17 cellular contexts compared by ENCODE assay signal in the genomic region with DNA sequence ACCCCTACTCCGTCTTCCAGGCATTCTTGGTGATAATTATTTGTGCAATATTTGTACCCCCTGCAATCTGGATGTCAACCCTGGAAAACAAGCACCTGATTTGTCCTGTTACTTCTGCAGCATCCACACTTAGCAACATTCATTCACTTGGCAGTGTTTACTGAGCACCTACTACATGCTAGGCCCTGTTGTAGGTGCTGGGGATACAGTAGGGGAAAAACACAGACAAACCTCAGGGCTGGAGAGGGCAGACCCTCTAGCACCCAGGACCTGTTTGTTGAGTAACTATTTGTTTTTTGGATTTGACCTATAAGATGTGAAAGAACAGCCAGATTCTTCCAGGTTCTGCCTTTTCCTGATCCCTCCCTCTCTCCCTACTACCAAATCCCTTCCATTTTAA. TPM values are rescaled to one million over a fixed set of nuclear protein-coding genes. Genes with fewer than 3 reads are reported as not detected.
A peak's percentile ranks its signal among the peaks of the same experiment; 100 is the strongest.
DNase-seq lines count a peak whose midpoint lies in the region; ATAC-seq, FAIRE-seq and TF ChIP-seq lines count a peak whose summit lies in the region.
"Had no signal": no experiment of that assay in that cellular context is flagged by ENCODE, and none has a peak within 500 bp of the region (broad histone marks: within the 10 kb centered on the region; RNA-seq: fewer than 3 reads in every experiment).

No MANE protein-coding gene starts in this region.

- H3K4me3 ChIP-seq in HEK293 (ENCODE audit: low read depth, low read length) = no peak overlapping the region
- H3K4me3 ChIP-seq in K562 = no peak overlapping the region
- H3K4me3 ChIP-seq in lower leg skin (ENCODE audit: low read depth, poor library complexity, severe bottlenecking) = no peak overlapping the region
- H3K4me3 ChIP-seq: SJSA1 had no signal

- peaks cover 49% of the 10 kb centered on the region for H3K36me3 Mint-ChIP-seq in nephron progenitor cell (ENCODE audit: low read depth)
- H3K36me3 Mint-ChIP-seq in type B pancreatic cell = peaks cover 26% of the 10 kb centered on the region
- no peaks in the 10 kb centered on the region for H3K36me3 Mint-ChIP-seq in stimulated activated effector memory CD8-positive, alpha-beta T cell treated with anti-CD3 and anti-CD28 coated beads, Interleukin-12 subunit alpha, Interleukin-12 subunit beta, amount 100 ng/mL, for 72 hours

- H3K9me1 ChIP-seq in K562 (ENCODE audit: control insufficient read depth, insufficient read depth, low read length) = peaks cover 9% of the 10 kb centered on the region

- H3K27ac Mint-ChIP-seq in nephron progenitor cell (peak overlapping the region; percentile 48), type B pancreatic cell (peak overlapping the region; percentile 83)
- H3K27ac Mint-ChIP-seq in stimulated activated effector memory CD8-positive, alpha-beta T cell treated with anti-CD3 and anti-CD28 coated beads, Interleukin-12 subunit alpha, Interleukin-12 subunit beta, amount 100 ng/mL, for 72 hours = no peak overlapping the region

- H3K4me1 Mint-ChIP-seq in nephron progenitor cell (peaks cover 33% of the 10 kb centered on the region), type B pancreatic cell (ENCODE audit: unreplicated experiment) (peaks cover 14% of the 10 kb centered on the region)
- H3K4me1 Mint-ChIP-seq in stimulated activated effector memory CD8-positive, alpha-beta T cell treated with anti-CD3 and anti-CD28 coated beads, Interleukin-12 subunit alpha, Interleukin-12 subunit beta, amount 100 ng/mL, for 72 hours = no peaks in the 10 kb centered on the region

- FAIRE-seq in K562 (lab: Jason Lieb, UNC) = no peak

- peaks cover 12% of the 10 kb centered on the region for H3K4me1 ChIP-seq in HEK293 (ENCODE audit: control insufficient read depth, insufficient read depth, low read length)
- peaks cover 20 to 28% of the 10 kb centered on the region in 2 experiments for H3K4me1 ChIP-seq in K562 (replicated peaks in 1 of 2; ENCODE audit: control insufficient read depth in 2 of 2, insufficient read depth in 2 of 2, low read length in 2 of 2)

- DNase-seq in K562 (ENCODE audit: extremely low read depth in 1 of 4, low spot score in 3 of 4) (no peak), nephron progenitor cell (no peak), type B pancreatic cell (ENCODE audit: extremely low spot score, unreplicated experiment) (no peak), lower leg skin (ENCODE audit: low spot score in 2 of 2) (no peak)
- no peak for DNase-seq in stimulated activated effector memory CD8-positive, alpha-beta T cell treated with anti-CD3 and anti-CD28 coated beads, Interleukin-12 subunit alpha, Interleukin-12 subunit beta, amount 100 ng/mL, for 72 hours (ENCODE audit: low spot score in 2 of 2)
- DNase-seq: DND-41, NCI-H1417, NCI-H187, NCI-H2107, NCI-H226, NCI-H524 had no signal

- no peak for TF ChIP-seq RAD21 in K562 (CRISPR knock-in tag; conservative IDR thresholded peaks at IDR 0.05 in 1 of 2, IDR thresholded peaks at IDR 0.05 in 1 of 2)

- H3K9me3 Mint-ChIP-seq in nephron progenitor cell (peaks cover 3% of the 10 kb centered on the region), type B pancreatic cell (no peaks in the 10 kb centered on the region)
- no peaks in the 10 kb centered on the region for H3K9me3 Mint-ChIP-seq in stimulated activated effector memory CD8-positive, alpha-beta T cell treated with anti-CD3 and anti-CD28 coated beads, Interleukin-12 subunit alpha, Interleukin-12 subunit beta, amount 100 ng/mL, for 72 hours
- H3K9me3 Mint-ChIP-seq: CD14-positive monocyte had no signal

- H3K36me3 ChIP-seq in HEK293 (ENCODE audit: control insufficient read depth in 2 of 2, insufficient read depth in 1 of 2, low read length in 2 of 2) (peaks cover 19 to 26% of the 10 kb centered on the region in 2 experiments; a peak in 2 of 3 replicates), K562 (ENCODE audit: control insufficient read depth, insufficient read depth, low read length) (peaks cover 29% of the 10 kb centered on the region; the same call in 2 of the 3 replicates)

- POLR2A ChIA-PET in HEK293 (lab: Yijun Ruan, JAX) = no interaction called here
- POLR2A ChIA-PET in K562 (lab: Yijun Ruan, JAX) = no interaction called here

- in situ Hi-C loops in K562 (cut with MboI) = no loop called here

- 82% methylated on average over 1 of the region's 1 CpG for WGBS in K562 (ENCODE audit: insufficient coverage, low coverage, missing lambda C conversion rate)
- WGBS in lower leg skin, 2 donors = 96 to 100% methylated on average over 1 of the region's 1 CpG

- no peak overlapping the region for H3K27ac ChIP-seq in HEK293 (ENCODE audit: extremely low read depth, low read depth, low read length)
- no peak overlapping the region; the same call in 2 of the 3 replicates for H3K27ac ChIP-seq in K562 (ENCODE audit: extremely low read depth, low read depth, low read length)
- H3K27ac ChIP-seq: KMS-11 had no signal

- no peak overlapping the region for H3K9ac ChIP-seq in K562 (ENCODE audit: insufficient read depth in 1 of 2, low read depth in 2 of 2, low read length in 2 of 2)
- H3K9ac ChIP-seq: KMS-11 had no signal

- H3K9me3 ChIP-seq in HEK293 (ENCODE audit: control insufficient read depth, insufficient read depth, low read depth, low read length) (no peaks in the 10 kb centered on the region), K562 (replicated peaks; ENCODE audit: control insufficient read depth, insufficient read depth, low read depth, low read length) (no peaks in the 10 kb centered on the region)
- H3K9me3 ChIP-seq: SJSA1 had no signal

- TF ChIP-seq EP300 in K562 (IDR thresholded peaks at IDR 0.05; ENCODE audit: low read length) = no peak

- no peaks in the 10 kb centered on the region for H3K27me3 Mint-ChIP-seq in nephron progenitor cell (ENCODE audit: low read depth, poor library complexity)
- H3K27me3 Mint-ChIP-seq in type B pancreatic cell = no peaks in the 10 kb centered on the region

- intact Hi-C loops in K562 (cut with micrococcal nuclease) (no loop called here), lower leg skin (cut with DNase I; ENCODE audit: low total_unique reads) (no loop called here)

- H3K4me3 Mint-ChIP-seq in nephron progenitor cell (no peak overlapping the region), type B pancreatic cell (no peak overlapping the region)
- H3K4me3 Mint-ChIP-seq in stimulated activated effector memory CD8-positive, alpha-beta T cell treated with anti-CD3 and anti-CD28 coated beads, Interleukin-12 subunit alpha, Interleukin-12 subunit beta, amount 100 ng/mL, for 72 hours = no peak overlapping the region
- H3K4me3 Mint-ChIP-seq: CD14-positive monocyte had no signal

- no peak overlapping the region for H3K4me2 ChIP-seq in K562 (ENCODE audit: insufficient read depth, low read length)
- H3K4me2 ChIP-seq: KMS-11 had no signal

- CTCF ChIA-PET in HEK293 (lab: Yijun Ruan, JAX) (interaction anchor here (0.6 to 1.0 kb wide), 3 partner anchors 11 to 127 kb away, joined by 3 to 6 read pairs (median 3); no protein-coding TSS in a partner anchor), K562 (lab: Yijun Ruan, JAX; ENCODE audit: low intra/inter-chr PET ratio) (no interaction called here)

- peaks cover 24% of the 10 kb centered on the region for H4K20me1 ChIP-seq in K562 (replicated peaks; ENCODE audit: control insufficient read depth, insufficient read depth, low read length)

- no peaks in the 10 kb centered on the region for H3K27me3 ChIP-seq in K562 (ENCODE audit: control insufficient read depth in 2 of 2, insufficient read depth in 2 of 2, low read length in 2 of 2)
- H3K27me3 ChIP-seq: SJSA1 had no signal

- no peak for TF ChIP-seq CTCF in HEK293 (tag by site-specific recombination; IDR thresholded peaks at IDR 0.05)
- no peak for TF ChIP-seq CTCF in K562 (IDR thresholded peaks at IDR 0.05 in 2 of 3, conservative IDR thresholded peaks at IDR 0.05 in 1 of 3; ENCODE audit: insufficient read depth in 2 of 3, low read depth in 1 of 3, low read length in 3 of 3)
- no peak for TF ChIP-seq CTCF in nephron progenitor cell (IDR thresholded peaks at IDR 0.05)
- no peak for TF ChIP-seq CTCF in type B pancreatic cell (conservative IDR thresholded peaks at IDR 0.05)
- TF ChIP-seq CTCF in lower leg skin (IDR thresholded peaks at IDR 0.05) = no peak

- TF ChIP-seq POLR2A in K562 (conservative IDR thresholded peaks at IDR 0.05) = no peak
- TF ChIP-seq POLR2A in lower leg skin (IDR thresholded peaks at IDR 0.05) = no peak

- no TSS peak for BruUV-seq in K562 (replicated peaks; lab: Mats Ljungman, UMichigan)

- ATAC-seq in K562 (no peak), GM18873 (IDR thresholded peaks at IDR 0.05; ENCODE audit: low FRiP score, unreplicated experiment) (no peak)
- no peak for ATAC-seq in stimulated activated effector memory CD8-positive, alpha-beta T cell treated with anti-CD3 and anti-CD28 coated beads, Interleukin-12 subunit alpha, Interleukin-12 subunit beta, amount 100 ng/mL, for 72 hours

- peaks cover 65% of the 10 kb centered on the region for H3K79me2 ChIP-seq in K562 (ENCODE audit: control insufficient read depth, insufficient read depth, low read length)

- no peak overlapping the region for H2AFZ ChIP-seq in K562 (ENCODE audit: low read depth, low read length)

RNA-seq across cellular contexts. Expression of a gene that starts 9.5 kb away (rescaled TPM):
- 51.7 and 114 TPM in 2 replicates for total RNA-seq in K562 (2011; cell fraction: chromatin; rRNA removed; ENCODE audit: low replicate concordance)
- 140 and 162 TPM in 2 replicates for total RNA-seq in K562 (2011; cell fraction: nucleolus; rRNA removed)
- 124 and 148 TPM in 2 replicates for total RNA-seq in K562 (2011; cell fraction: nucleoplasm; rRNA removed)
- 65.3 and 78.5 TPM in 2 replicates for total RNA-seq in K562 (2014; rRNA removed)
- 29.8 and 34.9 TPM in 2 replicates for total RNA-seq in K562 (2014; rRNA removed; fragmentation: Illumina TruSeq; extraction: Trizol)
- 33.8 and 36.5 TPM in 2 replicates for total RNA-seq in K562 (2015; rRNA removed; fragmentation: Illumina TruSeq; extraction: Trizol)
- 83.6 and 84.8 TPM in 2 replicates for total RNA-seq in K562 (2021)
- polyA plus RNA-seq in K562 (2011; rRNA removed) = 32.7 and 73.0 TPM in 2 replicates
- 78.1 and 87.1 TPM in 2 replicates for polyA plus RNA-seq in K562 (2011; cell fraction: cytosol; rRNA removed)
- 35.6 and 37.9 TPM in 2 replicates for polyA plus RNA-seq in K562 (2011; cell fraction: nucleus; rRNA removed)
- 76.8 and 118 TPM in 2 replicates for polyA plus RNA-seq in K562 (2012)
- polyA plus RNA-seq in K562 (2014; fragmentation: Illumina TruSeq; extraction: Trizol) = 92.7 and 94.9 TPM in 2 replicates
- polyA plus RNA-seq in K562 (2014; fragmentation: Nextera tagmentation; extraction: Ambion mirVana) = 1 to 10 TPM; 3.9 to 4.9 TPM
- polyA plus RNA-seq in K562 (2014; rRNA removed) = 41.4 and 43.6 TPM in 2 replicates
- polyA minus RNA-seq in K562 (2011; rRNA and poly(A)+ RNA removed) = 29.4 and 29.7 TPM in 2 replicates
- 43.7 and 44.6 TPM in 2 replicates for polyA minus RNA-seq in K562 (2011; cell fraction: cytosol; rRNA and poly(A)+ RNA removed)
- polyA minus RNA-seq in K562 (2011; cell fraction: nucleus; rRNA and poly(A)+ RNA removed) = 9.2 and 15.6 TPM in 2 replicates
- total RNA-seq in type B pancreatic cell (ENCODE audit: low replicate concordance) = 123 and 203 TPM in 2 replicates
- total RNA-seq in lower leg skin = 10 to 100 TPM; 75.2 to 91.1 (median 82.4) TPM

RNA-seq across cellular contexts. Expression of a gene that starts 35.4 kb away (rescaled TPM):
- 24.5 and 69.0 TPM in 2 replicates for total RNA-seq in K562 (2011; cell fraction: chromatin; rRNA removed; ENCODE audit: low replicate concordance)
- total RNA-seq in K562 (2011; cell fraction: nucleolus; rRNA removed) = 64.5 and 69.3 TPM in 2 replicates
- 42.7 and 46.9 TPM in 2 replicates for total RNA-seq in K562 (2011; cell fraction: nucleoplasm; rRNA removed)
- total RNA-seq in K562 (2014; rRNA removed) = 194 and 237 TPM in 2 replicates
- 71.1 and 81.5 TPM in 2 replicates for total RNA-seq in K562 (2014; rRNA removed; fragmentation: Illumina TruSeq; extraction: Trizol)
- 165 and 169 TPM in 2 replicates for total RNA-seq in K562 (2015; rRNA removed; fragmentation: Illumina TruSeq; extraction: Trizol)
- total RNA-seq in K562 (2021) = 290 and 296 TPM in 2 replicates
- polyA plus RNA-seq in K562 (2011; rRNA removed) = 101 and 117 TPM in 2 replicates
- polyA plus RNA-seq in K562 (2011; cell fraction: cytosol; rRNA removed) = 146 and 312 TPM in 2 replicates
- 73.1 and 101 TPM in 2 replicates for polyA plus RNA-seq in K562 (2011; cell fraction: nucleus; rRNA removed)
- polyA plus RNA-seq in K562 (2012) = 116 and 170 TPM in 2 replicates
- polyA plus RNA-seq in K562 (2014; fragmentation: Illumina TruSeq; extraction: Trizol) = 160 and 200 TPM in 2 replicates
- polyA plus RNA-seq in K562 (2014; fragmentation: Nextera tagmentation; extraction: Ambion mirVana) = 1 to 10 TPM in 1 of 2 experiments, under 1 TPM in 1; 0.89 to 5.4 TPM
- 192 and 229 TPM in 2 replicates for polyA plus RNA-seq in K562 (2014; rRNA removed)
- 34.9 and 75.1 TPM in 2 replicates for polyA minus RNA-seq in K562 (2011; rRNA and poly(A)+ RNA removed)
- polyA minus RNA-seq in K562 (2011; cell fraction: cytosol; rRNA and poly(A)+ RNA removed) = 71.0 and 79.5 TPM in 2 replicates
- 22.6 and 24.0 TPM in 2 replicates for polyA minus RNA-seq in K562 (2011; cell fraction: nucleus; rRNA and poly(A)+ RNA removed)
- 75.1 and 77.8 TPM in 2 replicates for total RNA-seq in type B pancreatic cell (ENCODE audit: low replicate concordance)
- 10 to 100 TPM; 32.5 to 52.3 (median 46.4) TPM for total RNA-seq in lower leg skin

RNA-seq across cellular contexts. Expression of a gene that starts 46.7 kb away (rescaled TPM):
- 3.4 and 9.2 TPM in 2 replicates for total RNA-seq in K562 (2011; cell fraction: chromatin; rRNA removed; ENCODE audit: low replicate concordance)
- total RNA-seq in K562 (2011; cell fraction: nucleolus; rRNA removed) = 3.7 and 5.5 TPM in 2 replicates
- 3.0 and 4.9 TPM in 2 replicates for total RNA-seq in K562 (2011; cell fraction: nucleoplasm; rRNA removed)
- 0.14 and 0.41 TPM in 2 replicates for total RNA-seq in K562 (2014; rRNA removed)
- 0.06 and 0.07 TPM in 2 replicates for total RNA-seq in K562 (2014; rRNA removed; fragmentation: Illumina TruSeq; extraction: Trizol)
- 0.33 and 0.38 TPM in 2 replicates for total RNA-seq in K562 (2015; rRNA removed; fragmentation: Illumina TruSeq; extraction: Trizol)
- 1.3 and 1.9 TPM in 2 replicates for total RNA-seq in K562 (2021)
- polyA plus RNA-seq in K562 (2011; rRNA removed) = 0.18 and 1.5 TPM in 2 replicates
- polyA plus RNA-seq in K562 (2011; cell fraction: cytosol; rRNA removed) = 0.31 and 0.64 TPM in 2 replicates
- 4.7 and 6.3 TPM in 2 replicates for polyA plus RNA-seq in K562 (2011; cell fraction: nucleus; rRNA removed)
- polyA plus RNA-seq in K562 (2012) = 1.6 and 3.8 TPM in 2 replicates
- polyA plus RNA-seq in K562 (2014; fragmentation: Illumina TruSeq; extraction: Trizol) = 0.45 and 0.47 TPM in 2 replicates
- not detected for polyA plus RNA-seq in K562 (2014; fragmentation: Nextera tagmentation; extraction: Ambion mirVana)
- polyA plus RNA-seq in K562 (2014; rRNA removed) = 0.76 and 1.1 TPM in 2 replicates
- 0.56 and 0.72 TPM in 2 replicates for polyA minus RNA-seq in K562 (2011; rRNA and poly(A)+ RNA removed)
- polyA minus RNA-seq in K562 (2011; cell fraction: cytosol; rRNA and poly(A)+ RNA removed) = 2.5 and 2.6 TPM in 2 replicates
- polyA minus RNA-seq in K562 (2011; cell fraction: nucleus; rRNA and poly(A)+ RNA removed) = 0.94 and 1.2 TPM in 2 replicates
- total RNA-seq in type B pancreatic cell (ENCODE audit: low replicate concordance) = 105 and 124 TPM in 2 replicates
- 10 to 100 TPM; 32.3 to 73.5 (median 58.0) TPM for total RNA-seq in lower leg skin
- polyA plus RNA-seq: CD14-positive monocyte had no signal

RNA-seq across cellular contexts. Expression of a gene that starts 50.0 kb away (rescaled TPM):
- total RNA-seq in K562 (2011; cell fraction: chromatin; rRNA removed; ENCODE audit: low replicate concordance) = 12.0 and 25.1 TPM in 2 replicates
- 54.6 and 64.9 TPM in 2 replicates for total RNA-seq in K562 (2011; cell fraction: nucleolus; rRNA removed)
- total RNA-seq in K562 (2011; cell fraction: nucleoplasm; rRNA removed) = 29.0 and 36.6 TPM in 2 replicates
- total RNA-seq in K562 (2014; rRNA removed) (113 and 122 TPM in 2 replicates), K562 (2014; rRNA removed; fragmentation: Illumina TruSeq; extraction: Trizol) (5.9 and 11.8 TPM in 2 replicates), K562 (2015; rRNA removed; fragmentation: Illumina TruSeq; extraction: Trizol) (180 and 204 TPM in 2 replicates), K562 (2021) (88.7 and 92.0 TPM in 2 replicates), type B pancreatic cell (ENCODE audit: low replicate concordance) (168 and 209 TPM in 2 replicates), lower leg skin (100 to 1,000 TPM; 511 to 997 (median 747) TPM)
- polyA plus RNA-seq in K562 (2011; rRNA removed) (27.5 and 37.5 TPM in 2 replicates), K562 (2014; fragmentation: Illumina TruSeq; extraction: Trizol) (17.5 and 32.7 TPM in 2 replicates), K562 (2014; fragmentation: Nextera tagmentation; extraction: Ambion mirVana) (under 1 TPM in 1 of 2 experiments, not detected in 1; 0.14 TPM), K562 (2014; rRNA removed) (124 TPM in 2 replicates)
- polyA plus RNA-seq in K562 (2011; cell fraction: cytosol; rRNA removed) = 86.2 and 145 TPM in 2 replicates
- polyA plus RNA-seq in K562 (2011; cell fraction: nucleus; rRNA removed) = 25.5 and 31.9 TPM in 2 replicates
- 228 and 283 TPM in 2 replicates for polyA plus RNA-seq in K562 (2012)
- 3.9 and 4.7 TPM in 2 replicates for polyA minus RNA-seq in K562 (2011; rRNA and poly(A)+ RNA removed)
- 11.5 and 23.0 TPM in 2 replicates for polyA minus RNA-seq in K562 (2011; cell fraction: cytosol; rRNA and poly(A)+ RNA removed)
- polyA minus RNA-seq in K562 (2011; cell fraction: nucleus; rRNA and poly(A)+ RNA removed) = 3.8 and 6.4 TPM in 2 replicates

RNA-seq across cellular contexts. Expression of a gene that starts 58.8 kb away (rescaled TPM):
- total RNA-seq in K562 (2011; cell fraction: chromatin; rRNA removed; ENCODE audit: low replicate concordance) = 15.7 and 30.4 TPM in 2 replicates
- 70.0 and 74.0 TPM in 2 replicates for total RNA-seq in K562 (2011; cell fraction: nucleolus; rRNA removed)
- 46.3 and 59.4 TPM in 2 replicates for total RNA-seq in K562 (2011; cell fraction: nucleoplasm; rRNA removed)
- 151 and 190 TPM in 2 replicates for total RNA-seq in K562 (2014; rRNA removed)
- total RNA-seq in K562 (2014; rRNA removed; fragmentation: Illumina TruSeq; extraction: Trizol) = 134 and 155 TPM in 2 replicates
- 305 and 312 TPM in 2 replicates for total RNA-seq in K562 (2015; rRNA removed; fragmentation: Illumina TruSeq; extraction: Trizol)
- 220 and 308 TPM in 2 replicates for total RNA-seq in K562 (2021)
- 115 and 174 TPM in 2 replicates for polyA plus RNA-seq in K562 (2011; rRNA removed)
- 112 and 124 TPM in 2 replicates for polyA plus RNA-seq in K562 (2011; cell fraction: cytosol; rRNA removed)
- 50.9 and 80.6 TPM in 2 replicates for polyA plus RNA-seq in K562 (2011; cell fraction: nucleus; rRNA removed)
- 460 and 496 TPM in 2 replicates for polyA plus RNA-seq in K562 (2012)
- polyA plus RNA-seq in K562 (2014; fragmentation: Illumina TruSeq; extraction: Trizol) = 239 and 302 TPM in 2 replicates
- 100 to 1,000 TPM; 371 to 408 TPM for polyA plus RNA-seq in K562 (2014; fragmentation: Nextera tagmentation; extraction: Ambion mirVana)
- polyA plus RNA-seq in K562 (2014; rRNA removed) = 184 and 227 TPM in 2 replicates
- polyA minus RNA-seq in K562 (2011; rRNA and poly(A)+ RNA removed) = 22.7 and 22.9 TPM in 2 replicates
- polyA minus RNA-seq in K562 (2011; cell fraction: cytosol; rRNA and poly(A)+ RNA removed) = 60.6 and 76.4 TPM in 2 replicates
- polyA minus RNA-seq in K562 (2011; cell fraction: nucleus; rRNA and poly(A)+ RNA removed) = 2.2 and 14.6 TPM in 2 replicates
- total RNA-seq in type B pancreatic cell (ENCODE audit: low replicate concordance) = 76.3 and 145 TPM in 2 replicates
- 10 to 100 TPM; 17.1 to 35.5 (median 28.8) TPM for total RNA-seq in lower leg skin
- total RNA-seq: H4, SJSA1 had no signal
- polyA plus RNA-seq: CD14-positive monocyte had no signal
